Comparison of ENCODE assay signal across 22 cellular contexts in the genomic region with DNA sequence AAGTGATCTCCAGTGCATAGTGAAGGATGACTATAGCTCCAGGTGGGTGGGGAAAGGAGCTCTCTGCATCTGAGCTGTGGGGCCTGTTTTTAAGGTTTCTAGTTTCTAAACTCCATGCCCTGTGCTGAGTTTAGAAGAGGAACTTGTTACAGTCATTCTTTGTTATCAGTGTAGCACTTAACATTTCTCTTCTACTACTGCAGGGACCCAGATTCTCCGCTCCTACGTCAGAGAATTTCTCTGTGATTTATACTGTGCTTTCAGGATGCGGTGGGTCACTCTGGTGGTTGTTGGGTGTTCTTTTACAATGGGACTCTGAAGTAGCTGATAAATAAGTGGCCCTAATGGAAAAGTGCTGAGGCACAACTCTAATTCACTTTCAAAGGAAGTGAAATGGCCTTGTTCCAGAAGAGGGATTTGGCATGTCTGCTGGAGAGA.
DNase-seq lines count a peak whose midpoint lies in the region; ATAC-seq and TF ChIP-seq lines count a peak whose summit lies in the region.
"Had no signal": no experiment of that assay in that cellular context is flagged by ENCODE, and none has a peak within 500 bp of the region (broad histone marks: within the 10 kb centered on the region; RNA-seq: fewer than 3 reads in every experiment).

No MANE protein-coding gene starts in this region.

- H3K36me3 ChIP-seq in hepatocyte (replicated peaks; ENCODE audit: insufficient read depth, low read depth), result no peaks in the 10 kb centered on the region
- H3K36me3 ChIP-seq in smooth muscle cell (ENCODE audit: low read depth), result peaks cover 5% of the 10 kb centered on the region

- H3K9ac ChIP-seq in smooth muscle cell (ENCODE audit: low read depth), result no peak overlapping the region

- 43% methylated on average over 3 of the region's 3 CpGs for WGBS in hepatocyte (ENCODE audit: low lambda C conversion rate, missing lambda C conversion rate)
- 16% methylated on average over 3 of the region's 3 CpGs for WGBS in smooth muscle cell (ENCODE audit: low lambda C conversion rate)

- ATAC-seq in HG03432 (IDR thresholded peaks at IDR 0.05; ENCODE audit: unreplicated experiment), result peak; percentile 55
- ATAC-seq in activated CD8-positive, alpha-beta memory T cell treated with anti-CD3 and anti-CD28 coated beads, Interleukin-2, amount 10 ng/mL, durations not matched to agents 7 days and 5 days, result no peak
- no peak for ATAC-seq in natural killer cell treated with Interleukin-12 subunit alpha and Interleukin-12 subunit beta and Interleukin-15 and Interleukin-18, amount 100 ng/mL, for 72 hours
- ATAC-seq: activated CD8-positive, alpha-beta T cell treated with anti-CD3 and anti-CD28 coated beads for 36 hours; GM23338; T-helper 17 cell had no signal

- no peaks in the 10 kb centered on the region for H3K27me3 Mint-ChIP-seq in activated CD8-positive, alpha-beta memory T cell treated with anti-CD3 and anti-CD28 coated beads, Interleukin-2, amount 10 ng/mL, durations not matched to agents 7 days and 5 days
- no peaks in the 10 kb centered on the region for H3K27me3 Mint-ChIP-seq in natural killer cell treated with Interleukin-12 subunit alpha and Interleukin-12 subunit beta and Interleukin-15 and Interleukin-18, amount 100 ng/mL, for 72 hours
- H3K27me3 Mint-ChIP-seq: activated CD8-positive, alpha-beta T cell treated with anti-CD3 and anti-CD28 coated beads for 36 hours; activated T-cell treated with anti-CD3 and anti-CD28 coated beads, Interleukin-2, amount 50 U/mL, for 24 hours; T-helper 17 cell had no signal

- no peaks in the 10 kb centered on the region for H4K20me1 ChIP-seq in hepatocyte (ENCODE audit: insufficient read depth, poor library complexity, severe bottlenecking)
- H4K20me1 ChIP-seq in smooth muscle cell (ENCODE audit: low read depth), result peaks cover 4% of the 10 kb centered on the region

- peaks cover 24% of the 10 kb centered on the region for H3F3A ChIP-seq in smooth muscle cell (ENCODE audit: low read depth)

- DNase-seq in dermis blood vessel endothelial cell (peak; percentile 58), hepatocyte (ENCODE audit: low spot score) (no peak), smooth muscle cell (lab: John Stamatoyannopoulos, UW; ENCODE audit: unreplicated experiment) (no peak), CD1c-positive myeloid dendritic cell (ENCODE audit: extremely low spot score) (no peak)
- no peak for DNase-seq in activated CD8-positive, alpha-beta memory T cell treated with anti-CD3 and anti-CD28 coated beads, Interleukin-2, amount 10 ng/mL, durations not matched to agents 7 days and 5 days
- DNase-seq in natural killer cell treated with Interleukin-12 subunit alpha and Interleukin-12 subunit beta and Interleukin-15 and Interleukin-18, amount 100 ng/mL, for 72 hours (ENCODE audit: low spot score), result no peak
- DNase-seq in stimulated activated CD4-positive, alpha-beta T cell treated with anti-CD3 and anti-CD28 coated beads, Interleukin-12 subunit alpha, Interleukin-12 subunit beta, amount 100 ng/mL, for 4 hours, result no peak
- DNase-seq: activated CD8-positive, alpha-beta T cell treated with anti-CD3 and anti-CD28 coated beads for 36 hours; activated naive CD4-positive, alpha-beta T cell treated with Interleukin-2 at 50 U/mL for 16 hours; activated T-cell treated with anti-CD3 and anti-CD28 coated beads, Interleukin-2, amount 50 U/mL, for 24 hours; anterior cingulate cortex; CD4-positive, alpha-beta memory T cell; central memory CD4-positive, alpha-beta T cell; dorsolateral prefrontal cortex; KG1; NCI-H2029; NCI-H345; NCI-H82; PC-9; T-helper 17 cell had no signal

- H3K79me2 ChIP-seq in hepatocyte, result no peaks in the 10 kb centered on the region
- H3K79me2 ChIP-seq in smooth muscle cell (ENCODE audit: low read depth), result peaks cover 8% of the 10 kb centered on the region

- H3K4me2 ChIP-seq in hepatocyte, result peak overlapping the region; percentile 51
- H3K4me2 ChIP-seq in smooth muscle cell, result peak overlapping the region; percentile 60
- H3K4me2 ChIP-seq: GM23338, PC-9 had no signal

- peaks cover 3% of the 10 kb centered on the region for H3K4me1 Mint-ChIP-seq in activated CD8-positive, alpha-beta memory T cell treated with anti-CD3 and anti-CD28 coated beads, Interleukin-2, amount 10 ng/mL, durations not matched to agents 7 days and 5 days
- H3K4me1 Mint-ChIP-seq in natural killer cell treated with Interleukin-12 subunit alpha and Interleukin-12 subunit beta and Interleukin-15 and Interleukin-18, amount 100 ng/mL, for 72 hours (ENCODE audit: low read depth in 2 of 2), result peaks cover 6 to 12% of the 10 kb centered on the region in 2 donors
- H3K4me1 Mint-ChIP-seq: GM23338 had no signal

- TF ChIP-seq CTCF in hepatocyte (IDR thresholded peaks at IDR 0.05; ENCODE audit: poor library complexity), result no peak
- no peak for TF ChIP-seq CTCF in smooth muscle cell (IDR thresholded peaks at IDR 0.05; ENCODE audit: borderline replicate concordance, insufficient read depth, poor library complexity, severe bottlenecking)

- H3K4me3 ChIP-seq in hepatocyte (no peak overlapping the region), smooth muscle cell (no peak overlapping the region)
- H3K4me3 ChIP-seq: dorsolateral prefrontal cortex, GM23338, PC-9 had no signal

- H2AFZ ChIP-seq in hepatocyte (no peak overlapping the region), smooth muscle cell (ENCODE audit: low read depth) (no peak overlapping the region)
- H2AFZ ChIP-seq: GM23338, PC-9 had no signal

- no peaks in the 10 kb centered on the region for H3K27me3 ChIP-seq in hepatocyte
- H3K27me3 ChIP-seq in smooth muscle cell (ENCODE audit: low read depth), result no peaks in the 10 kb centered on the region
- H3K27me3 ChIP-seq: dorsolateral prefrontal cortex had no signal

- H3K9me3 ChIP-seq in hepatocyte (ENCODE audit: low read depth) (no peaks in the 10 kb centered on the region), smooth muscle cell (replicated peaks; ENCODE audit: low read depth) (no peaks in the 10 kb centered on the region)

- no peaks in the 10 kb centered on the region for H3K36me3 Mint-ChIP-seq in activated CD8-positive, alpha-beta memory T cell treated with anti-CD3 and anti-CD28 coated beads, Interleukin-2, amount 10 ng/mL, durations not matched to agents 7 days and 5 days
- no peaks in the 10 kb centered on the region for H3K36me3 Mint-ChIP-seq in natural killer cell treated with Interleukin-12 subunit alpha and Interleukin-12 subunit beta and Interleukin-15 and Interleukin-18, amount 100 ng/mL, for 72 hours
- H3K36me3 Mint-ChIP-seq: CD4-positive, alpha-beta memory T cell had no signal

- no peaks in the 10 kb centered on the region for H3K9me3 Mint-ChIP-seq in activated CD8-positive, alpha-beta memory T cell treated with anti-CD3 and anti-CD28 coated beads, Interleukin-2, amount 10 ng/mL, durations not matched to agents 7 days and 5 days (ENCODE audit: low read depth)
- no peaks in the 10 kb centered on the region for H3K9me3 Mint-ChIP-seq in natural killer cell treated with Interleukin-12 subunit alpha and Interleukin-12 subunit beta and Interleukin-15 and Interleukin-18, amount 100 ng/mL, for 72 hours
- H3K9me3 Mint-ChIP-seq: activated T-cell treated with anti-CD3 and anti-CD28 coated beads, Interleukin-2, amount 50 U/mL, for 24 hours; GM23338 had no signal

- H3K9me2 ChIP-seq in hepatocyte (replicated peaks; ENCODE audit: insufficient read depth), result no peaks in the 10 kb centered on the region

- H3K4me1 ChIP-seq in hepatocyte (ENCODE audit: insufficient read depth) (peaks cover 14% of the 10 kb centered on the region), smooth muscle cell (ENCODE audit: low read depth) (peaks cover 6% of the 10 kb centered on the region)

- H3K27ac ChIP-seq in hepatocyte (peak overlapping the region; percentile 34), smooth muscle cell (ENCODE audit: low read depth) (peak overlapping the region; percentile 74)
- H3K27ac ChIP-seq: dorsolateral prefrontal cortex, PC-9 had no signal

- no peak overlapping the region for H3K27ac Mint-ChIP-seq in activated CD8-positive, alpha-beta memory T cell treated with anti-CD3 and anti-CD28 coated beads, Interleukin-2, amount 10 ng/mL, durations not matched to agents 7 days and 5 days
- no peak overlapping the region for H3K27ac Mint-ChIP-seq in natural killer cell treated with Interleukin-12 subunit alpha and Interleukin-12 subunit beta and Interleukin-15 and Interleukin-18, amount 100 ng/mL, for 72 hours
- H3K27ac Mint-ChIP-seq: activated CD8-positive, alpha-beta T cell treated with anti-CD3 and anti-CD28 coated beads for 36 hours; activated T-cell treated with anti-CD3 and anti-CD28 coated beads, Interleukin-2, amount 50 U/mL, for 24 hours; CD4-positive, alpha-beta memory T cell; GM23338; T-helper 17 cell had no signal

- no peak overlapping the region for H3K4me3 Mint-ChIP-seq in activated CD8-positive, alpha-beta memory T cell treated with anti-CD3 and anti-CD28 coated beads, Interleukin-2, amount 10 ng/mL, durations not matched to agents 7 days and 5 days
- no peak overlapping the region for H3K4me3 Mint-ChIP-seq in natural killer cell treated with Interleukin-12 subunit alpha and Interleukin-12 subunit beta and Interleukin-15 and Interleukin-18, amount 100 ng/mL, for 72 hours
- H3K4me3 Mint-ChIP-seq: activated CD8-positive, alpha-beta T cell treated with anti-CD3 and anti-CD28 coated beads for 36 hours; activated T-cell treated with anti-CD3 and anti-CD28 coated beads, Interleukin-2, amount 50 U/mL, for 24 hours; CD4-positive, alpha-beta memory T cell; GM23338; T-helper 17 cell had no signal

- CTCF ChIA-PET in activated CD8-positive, alpha-beta memory T cell treated with anti-CD3 and anti-CD28 coated beads, Interleukin-2, amount 10 ng/mL, durations not matched to agents 7 days and 5 days (lab: Charles Lee), result interaction anchor here (0.8 to 1.1 kb wide), 2 partner anchors 24 to 48 kb away, joined by 3 read pairs; no protein-coding TSS in a partner anchor
